11 cellular contexts compared by ENCODE assay signal in the genomic region with DNA sequence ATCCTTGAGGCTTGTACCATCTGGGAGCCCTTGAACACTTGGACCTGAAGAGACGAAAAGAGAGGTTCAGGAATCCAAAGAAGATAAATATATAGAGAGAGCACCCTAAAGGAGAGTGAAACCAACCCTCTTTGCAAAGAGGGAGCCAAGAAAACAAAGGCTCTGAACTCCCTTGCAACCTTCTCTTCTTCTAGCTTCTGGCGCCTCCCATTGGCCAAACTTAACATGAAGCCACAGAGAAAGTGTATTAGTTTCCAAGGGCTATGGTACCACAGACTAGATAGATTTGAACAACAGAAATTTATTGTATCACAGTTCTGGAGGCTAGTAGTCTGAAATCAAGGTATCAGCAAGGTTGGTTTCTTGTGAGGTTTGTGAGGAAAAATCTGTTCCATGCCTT.
DNase-seq lines count a peak whose midpoint lies in the region; TF ChIP-seq lines count a peak whose summit lies in the region.
"Had no signal": no experiment of that assay in that cellular context is flagged by ENCODE, and none has a peak within 500 bp of the region (broad histone marks: within the 10 kb centered on the region; RNA-seq: fewer than 3 reads in every experiment).

No MANE protein-coding gene starts in this region.

- 21 to 30% (median 27%) methylated on average over 2 of the region's 2 CpGs for WGBS in spleen, 5 donors
- 13 to 26% (median 20%) methylated on average over 2 of the region's 2 CpGs for WGBS in stomach, 5 donors

- H4K20me1 ChIP-seq in DOHH2 (ENCODE audit: control insufficient read depth, insufficient read depth, low read depth, low read length) = no peaks in the 10 kb centered on the region

- TF ChIP-seq EP300 in stomach (IDR thresholded peaks at IDR 0.05) = no peak

- H3K4me3 ChIP-seq in DOHH2 (ENCODE audit: low read length) (no peak overlapping the region), LNCaP clone FGC (ENCODE audit: low read depth, low read length) (no peak overlapping the region), spleen (no peak overlapping the region), stomach (no peak overlapping the region)

- H3K9me3 ChIP-seq in DOHH2 (ENCODE audit: control insufficient read depth, insufficient read depth, low read length) (no peaks in the 10 kb centered on the region), spleen (peaks cover 0 to 9% (median 0%) of the 10 kb centered on the region in 8 donors), stomach (no peaks in the 10 kb centered on the region)

- DNase-seq in LNCaP clone FGC (ENCODE audit: low read depth) (peak; percentile 2), UCSD-AML1 (lab: John Stamatoyannopoulos, UW; ENCODE audit: unreplicated experiment) (peak; percentile 17), left kidney (ENCODE audit: low read depth, low spot score) (peak; percentile 55), spleen (no peak), stomach (no peak)
- no peak for DNase-seq in stimulated activated CD8-positive, alpha-beta memory T cell treated with anti-CD3 and anti-CD28 coated beads, Interleukin-4, amount 100 ng/mL, for 48 hours
- DNase-seq in activated CD4-positive, CD25-positive, alpha-beta regulatory T cell treated with anti-CD3 and anti-CD28 coated beads, Interleukin-2, amount 50 U/mL, for 72 hours = no peak
- DNase-seq: activated naive CD8-positive, alpha-beta T cell treated with anti-CD3 and anti-CD28 coated beads, Interleukin-2, amount 10 ng/mL, durations not matched to agents 7 days and 5 days; MV-4-11; stimulated activated naive CD8-positive, alpha-beta T cell treated with anti-CD3 and anti-CD28 coated beads, Interleukin-15, amount 100 ng/mL, for 72 hours had no signal

- no peaks in the 10 kb centered on the region for H3K79me2 ChIP-seq in DOHH2 (ENCODE audit: control insufficient read depth, low read length)

- H3K27me3 ChIP-seq in DOHH2 (ENCODE audit: control insufficient read depth, low read length) (no peaks in the 10 kb centered on the region), spleen (replicated peaks in 1 of 7) (no peaks in the 10 kb centered on the region), stomach (no peaks in the 10 kb centered on the region)

- no peak overlapping the region for H3K4me2 ChIP-seq in DOHH2 (ENCODE audit: low read length)

- H3K36me3 ChIP-seq in DOHH2 (ENCODE audit: control insufficient read depth, low read length) (no peaks in the 10 kb centered on the region), spleen (no peaks in the 10 kb centered on the region), stomach (no peaks in the 10 kb centered on the region)

- no peaks in the 10 kb centered on the region for H3K9me2 ChIP-seq in DOHH2 (replicated peaks; ENCODE audit: control insufficient read depth, low read length)

- no peak overlapping the region for H3K27ac ChIP-seq in DOHH2 (ENCODE audit: low read depth, low read length)
- H3K27ac ChIP-seq in spleen = no peak overlapping the region
- H3K27ac ChIP-seq in stomach = no peak overlapping the region

- peak; percentile 36 for TF ChIP-seq CTCF in DOHH2 (IDR thresholded peaks at IDR 0.05; ENCODE audit: low read depth, low read length, poor library complexity, severe bottlenecking)
- peak; percentile 57 for TF ChIP-seq CTCF in LNCaP clone FGC (IDR thresholded peaks at IDR 0.05; ENCODE audit: control insufficient read depth, extremely low read depth, insufficient read depth)
- peak in 2 of 11 experiments; percentile 7 to 10 for TF ChIP-seq CTCF in spleen (IDR thresholded peaks at IDR 0.05 in 8 of 11, conservative IDR thresholded peaks at IDR 0.05 in 3 of 11)
- no peak for TF ChIP-seq CTCF in stomach (IDR thresholded peaks at IDR 0.05)

- H3K4me1 ChIP-seq in DOHH2 (ENCODE audit: control insufficient read depth, low read length) (no peaks in the 10 kb centered on the region), spleen (no peaks in the 10 kb centered on the region), stomach (no peaks in the 10 kb centered on the region)

- intact Hi-C loops in spleen (cut with DNase I; ENCODE audit: low total_unique reads) = no loop called here
- intact Hi-C loops in stomach (cut with DNase I; ENCODE audit: low total_unique reads) = no loop called here

- TF ChIP-seq POLR2A in spleen (IDR thresholded peaks at IDR 0.05) (no peak), stomach (IDR thresholded peaks at IDR 0.05) (no peak)

- no peaks in the 10 kb centered on the region for H3F3A ChIP-seq in DOHH2 (ENCODE audit: control insufficient read depth, insufficient read depth)

Comparison
In these comparisons a context has a peak if more than half of its experiments do, and no peak if none do; other contexts are left out.
1. CTCF ChIP-seq: peak in DOHH2 (single experiment) and LNCaP clone FGC (single experiment); none in stomach (0 of 7).
2. DNase-seq: peak in LNCaP clone FGC (single experiment), UCSD-AML1 (single experiment) and left kidney (single experiment); none in stimulated activated CD8-positive, alpha-beta memory T cell treated with anti-CD3 and anti-CD28 coated beads, Interleukin-4, amount 100 ng/mL, for 48 hours (single experiment), spleen (single experiment), activated CD4-positive, CD25-positive, alpha-beta regulatory T cell treated with anti-CD3 and anti-CD28 coated beads, Interleukin-2, amount 50 U/mL, for 72 hours (single experiment) and stomach (single experiment).